1 cellular context compared by ENCODE assay signal in genomic region chr22:42856865-42857704, GRCh38.
TF ChIP-seq lines count a peak whose summit lies in the region.

A gene with protein sequence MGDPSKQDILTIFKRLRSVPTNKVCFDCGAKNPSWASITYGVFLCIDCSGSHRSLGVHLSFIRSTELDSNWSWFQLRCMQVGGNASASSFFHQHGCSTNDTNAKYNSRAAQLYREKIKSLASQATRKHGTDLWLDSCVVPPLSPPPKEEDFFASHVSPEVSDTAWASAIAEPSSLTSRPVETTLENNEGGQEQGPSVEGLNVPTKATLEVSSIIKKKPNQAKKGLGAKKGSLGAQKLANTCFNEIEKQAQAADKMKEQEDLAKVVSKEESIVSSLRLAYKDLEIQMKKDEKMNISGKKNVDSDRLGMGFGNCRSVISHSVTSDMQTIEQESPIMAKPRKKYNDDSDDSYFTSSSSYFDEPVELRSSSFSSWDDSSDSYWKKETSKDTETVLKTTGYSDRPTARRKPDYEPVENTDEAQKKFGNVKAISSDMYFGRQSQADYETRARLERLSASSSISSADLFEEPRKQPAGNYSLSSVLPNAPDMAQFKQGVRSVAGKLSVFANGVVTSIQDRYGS (minus strand): TSS chr22:42857273. CDS start chr22:42857182, 91 bp downstream.

TF ChIP-seq in K562, 482 proteins besides CTCF, POLR2A, EP300 and RAD21 (continued from another document):
- TF ChIP-seq ZNF518B (CRISPR knock-in tag; IDR thresholded peaks at IDR 0.05) = no peak
